In genomic region chr18:37476182-37476581, GRCh38 we compare ENCODE assay signal across 8 cellular contexts.
DNase-seq lines count a peak whose midpoint lies in the region; ATAC-seq and TF ChIP-seq lines count a peak whose summit lies in the region.

No MANE protein-coding gene starts in this region.

- H3K36me3 ChIP-seq in A673 (ENCODE audit: insufficient read depth, low read length, poor library complexity, severe bottlenecking), result no peaks in the 10 kb centered on the region

- H3K4me3 ChIP-seq in A673 (ENCODE audit: low read depth, low read length, poor library complexity, severe bottlenecking), result no peak overlapping the region

- peaks cover 80% of the 10 kb centered on the region for H3K27me3 ChIP-seq in A673 (replicated peaks; ENCODE audit: insufficient read depth, low read depth, low read length, poor library complexity)

- no TSS peak for BruUV-seq in A673 (replicated peaks; lab: Mats Ljungman, UMichigan)

- CTCF ChIA-PET in A673 (lab: Charles Lee), result no interaction called here

- no peaks in the 10 kb centered on the region for H3K9me3 ChIP-seq in A673 (ENCODE audit: low read depth, low read length, poor library complexity, severe bottlenecking)

- POLR2A ChIA-PET in A673 (lab: Charles Lee; ENCODE audit: low non-redundant PET), result no interaction called here

- DNase-seq in A673 (ENCODE audit: low spot score), result peak; percentile 62
- peak; percentile 46 for DNase-seq in EH (ENCODE audit: low read depth)
- peak; percentile 21 for DNase-seq in LoVo (ENCODE audit: low spot score)
- DNase-seq in astrocyte of the hippocampus (ENCODE audit: low read depth, low spot score), result peak; percentile 35
- peak; percentile 27 for DNase-seq in midbrain (lab: John Stamatoyannopoulos, UW)
- no peak for DNase-seq in NOMO-1 treated with DMSO at 0.1 percent for 48 hours (lab: John Stamatoyannopoulos, UW; ENCODE audit: unreplicated experiment)
- no peak for DNase-seq in GM19240 (ENCODE audit: insufficient read length, low spot score)

- H3K4me1 ChIP-seq in A673 (ENCODE audit: insufficient read depth, low read length, poor library complexity, severe bottlenecking), result no peaks in the 10 kb centered on the region

- peak; percentile 74 for TF ChIP-seq CTCF in A673 (conservative IDR thresholded peaks at IDR 0.05; ENCODE audit: low read depth, low read length)

- ATAC-seq in HG03039 (IDR thresholded peaks at IDR 0.05; ENCODE audit: unreplicated experiment), result no peak

- intact Hi-C loops in A673 (cut with micrococcal nuclease; ENCODE audit: unreplicated experiment), result loop anchor here (1.0 to 2.0 kb wide), 3 partner anchors 133 to 533 kb away; no protein-coding TSS in a partner anchor

- no peak overlapping the region for H3K27ac ChIP-seq in A673 (ENCODE audit: low read depth, low read length, poor library complexity, severe bottlenecking)

Comparison
In these comparisons a context has a peak if more than half of its experiments do, and no peak if none do; other contexts are left out.
1. DNase-seq: peak in A673 (single experiment), EH (single experiment), LoVo (single experiment), astrocyte of the hippocampus (single experiment) and midbrain (single experiment); none in NOMO-1 treated with DMSO at 0.1 percent for 48 hours (single experiment) and GM19240 (single experiment).